ENCODE assay signal across 17 cellular contexts in genomic region chr6:131258010-131258652, GRCh38.
A peak's percentile ranks its signal among the peaks of the same experiment; 100 is the strongest.
DNase-seq lines count a peak whose midpoint lies in the region; ATAC-seq, FAIRE-seq and TF ChIP-seq lines count a peak whose summit lies in the region.
"Had no signal": no experiment of that assay in that cellular context is flagged by ENCODE, and none has a peak within 500 bp of the region (broad histone marks: within the 10 kb centered on the region; RNA-seq: fewer than 3 reads in every experiment).

No MANE protein-coding gene starts in this region.

- H3K27ac ChIP-seq in HepG2 (ENCODE audit: extremely low read length, insufficient read depth, low read length) (no peak overlapping the region), right lobe of liver (no peak overlapping the region), transverse colon (peak overlapping the region; percentile 6 to 56 (median 48))
- H3K27ac ChIP-seq: coronary artery, KMS-11, RWPE1 had no signal

- peaks cover 3% of the 10 kb centered on the region for H3K36me3 Mint-ChIP-seq in T-helper 17 cell (ENCODE audit: low read depth)

- no peak for ATAC-seq in HepG2
- ATAC-seq in right lobe of liver, result no peak
- ATAC-seq in T-helper 17 cell, result no peak
- no peak for ATAC-seq in GM18502 (IDR thresholded peaks at IDR 0.05; ENCODE audit: poor library complexity, unreplicated experiment)
- no peak for ATAC-seq in GM18870 (IDR thresholded peaks at IDR 0.05; ENCODE audit: unreplicated experiment)
- no peak for ATAC-seq in left lobe of liver

- no peak overlapping the region for H3K4me3 Mint-ChIP-seq in T-helper 17 cell

- H3K27ac Mint-ChIP-seq in T-helper 17 cell, result peak overlapping the region; percentile 51

- H3K4me1 Mint-ChIP-seq in T-helper 17 cell, result peaks cover 11% of the 10 kb centered on the region

- no peak overlapping the region for H3K9ac ChIP-seq in HepG2 (ENCODE audit: insufficient read depth, low read depth, low read length)
- H3K9ac ChIP-seq: KMS-11 had no signal

- no TSS peak for BruUV-seq in HepG2 (replicated peaks; lab: Mats Ljungman, UMichigan)

- TF ChIP-seq CTCF in HepG2 (CRISPR knock-in tag; IDR thresholded peaks at IDR 0.05), result no peak
- TF ChIP-seq CTCF in right lobe of liver (IDR thresholded peaks at IDR 0.05), result no peak
- no peak for TF ChIP-seq CTCF in transverse colon (IDR thresholded peaks at IDR 0.05)

- TF ChIP-seq EP300 in HepG2 (IDR thresholded peaks at IDR 0.05; ENCODE audit: low read depth in 2 of 2, low read length in 2 of 2) (no peak), HepG2 (CRISPR knock-in tag; IDR thresholded peaks at IDR 0.05; ENCODE audit: borderline replicate concordance) (no peak), transverse colon (IDR thresholded peaks at IDR 0.05; ENCODE audit: low read depth) (no peak)

- FAIRE-seq in HepG2 (lab: Jason Lieb, UNC), result no peak
- FAIRE-seq: frontal cortex, TTC549 had no signal

- H3K4me1 ChIP-seq in HepG2 (ENCODE audit: insufficient read depth, low read length) (peaks cover 23% of the 10 kb centered on the region), right lobe of liver (no peaks in the 10 kb centered on the region), transverse colon (peaks cover 0 to 26% (median 7%) of the 10 kb centered on the region in 4 donors)

- no peak for TF ChIP-seq POLR2A in HepG2 (IDR thresholded peaks at IDR 0.05; ENCODE audit: insufficient read depth in 1 of 2, low read depth in 2 of 2, low read length in 2 of 2)
- no peak for TF ChIP-seq POLR2A in right lobe of liver (IDR thresholded peaks at IDR 0.05)
- TF ChIP-seq POLR2A in transverse colon (IDR thresholded peaks at IDR 0.05), result no peak

- POLR2A ChIA-PET in HepG2 (lab: Yijun Ruan, JAX), result no interaction called here

- no peak for DNase-seq in HepG2 (ENCODE audit: low spot score)
- no peak for DNase-seq in right lobe of liver
- DNase-seq in T-helper 17 cell, result no peak
- DNase-seq in kidney tubule cell (ENCODE audit: low spot score), result peak; percentile 84
- no peak for DNase-seq in transverse colon
- no peak for DNase-seq in left lobe of liver (ENCODE audit: low spot score)
- DNase-seq: activated naive CD4-positive, alpha-beta T cell treated with Interleukin-2 at 50 U/mL for 16 hours; NCI-H1417 treated with DMSO at 0.1 percent for 48 hours; NK-92 treated with Interleukin-12 subunit alpha and Interleukin-12 subunit beta, amount 100 ng/mL, for 24 hours; stimulated activated CD4-positive, alpha-beta T cell treated with anti-CD3 and anti-CD28 coated beads, Interleukin-2, amount 100 ng/mL, for 48 hours had no signal

- intact Hi-C loops in HepG2 (cut with micrococcal nuclease; ENCODE audit: unreplicated experiment), result no loop called here
- intact Hi-C loops in right lobe of liver (cut with DNase I), result no loop called here
- intact Hi-C loops in transverse colon (cut with DNase I; ENCODE audit: low total_unique reads), result no loop called here

- no peak overlapping the region for H2AFZ ChIP-seq in HepG2 (ENCODE audit: low read length)

- 74% methylated on average over 2 of the region's 2 CpGs for WGBS in HepG2 (ENCODE audit: low lambda C conversion rate)
- 75% methylated on average over 2 of the region's 2 CpGs for WGBS in right lobe of liver (ENCODE audit: insufficient coverage, low coverage, low lambda C conversion rate, missing lambda C conversion rate)
- WGBS in transverse colon (ENCODE audit: low coverage in 1 of 2), 2 donors, result 51 to 63% methylated on average over 2 of the region's 2 CpGs

- no peaks in the 10 kb centered on the region for H4K20me1 ChIP-seq in HepG2 (ENCODE audit: insufficient read depth, low read length)

- no peak overlapping the region for H3K4me2 ChIP-seq in HepG2 (ENCODE audit: low read depth, low read length)
- H3K4me2 ChIP-seq: KMS-11 had no signal

- H3K27me3 ChIP-seq in HepG2 (ENCODE audit: control insufficient read depth in 1 of 2, insufficient read depth in 2 of 2, low read length in 2 of 2), result no peaks in the 10 kb centered on the region
- H3K27me3 ChIP-seq in right lobe of liver, result no peaks in the 10 kb centered on the region
- no peaks in the 10 kb centered on the region for H3K27me3 ChIP-seq in transverse colon

- in situ Hi-C loops in HepG2 (cut with HindIII; ENCODE audit: extremely low pct_ligation_motif_present, low pct_unique_long_range_greater_than_20kb) (no loop called here), transverse colon (cut with MboI; ENCODE audit: low pct_ligation_motif_present in 1 of 4, low pct_unique_long_range_greater_than_20kb in 1 of 4, low sequenced_read_pairs in 3 of 4) (no loop called here)

- no peaks in the 10 kb centered on the region for H3K27me3 Mint-ChIP-seq in T-helper 17 cell

- CTCF ChIA-PET in HepG2 (lab: Yijun Ruan, JAX; ENCODE audit: low intra/inter-chr PET ratio, low total read pairs), result no interaction called here

- TF ChIP-seq RAD21 in HepG2 (CRISPR knock-in tag; IDR thresholded peaks at IDR 0.05), result no peak

- H3K4me3 ChIP-seq in HepG2 (replicated peaks in 1 of 3; ENCODE audit: insufficient read depth in 1 of 3, low read depth in 2 of 3, low read length in 3 of 3), result no peak overlapping the region
- no peak overlapping the region for H3K4me3 ChIP-seq in right lobe of liver
- no peak overlapping the region for H3K4me3 ChIP-seq in transverse colon
- H3K4me3 ChIP-seq: coronary artery had no signal

- H3K36me3 ChIP-seq in HepG2 (replicated peaks in 1 of 2; ENCODE audit: control insufficient read depth in 1 of 2, insufficient read depth in 2 of 2, low read length in 2 of 2) (no peaks in the 10 kb centered on the region), right lobe of liver (no peaks in the 10 kb centered on the region), transverse colon (no peaks in the 10 kb centered on the region)

- H3K79me2 ChIP-seq in HepG2 (ENCODE audit: insufficient read depth, low read length), result no peaks in the 10 kb centered on the region

- no peaks in the 10 kb centered on the region for H3K9me3 ChIP-seq in HepG2 (ENCODE audit: low read length)
- no peaks in the 10 kb centered on the region for H3K9me3 ChIP-seq in right lobe of liver
- no peaks in the 10 kb centered on the region for H3K9me3 ChIP-seq in T-helper 17 cell (ENCODE audit: control insufficient read depth, low read length, poor library complexity, severe bottlenecking)
- H3K9me3 ChIP-seq in transverse colon, result no peaks in the 10 kb centered on the region

TF ChIP-seq in HepG2, 621 proteins besides CTCF, POLR2A, EP300 and RAD21:
- TF ChIP-seq GZF1 (CRISPR knock-in tag; IDR thresholded peaks at IDR 0.05) (no peak), U2AF2 (IDR thresholded peaks at IDR 0.05; ENCODE audit: low read depth, low read length) (no peak), PAF1 (CRISPR knock-in tag; IDR thresholded peaks at IDR 0.05) (no peak), MNT (IDR thresholded peaks at IDR 0.05) (0 out of 2 replicates have a peak, but pooled peaks have one; percentile 27), ZNF800 (CRISPR knock-in tag; IDR thresholded peaks at IDR 0.05) (no peak), TBX3 (IDR thresholded peaks at IDR 0.05; ENCODE audit: borderline replicate concordance) (no peak), HIC2 (CRISPR knock-in tag; IDR thresholded peaks at IDR 0.05; ENCODE audit: low read depth) (no peak), KLF6 (CRISPR knock-in tag; IDR thresholded peaks at IDR 0.05) (no peak)
TF ChIP-seq in HepG2: peak in this region for 1.

Comparison
In these comparisons a context has a peak if more than half of its experiments do, and no peak if none do; other contexts are left out.
1. H3K27ac ChIP-seq: peak in transverse colon (4 of 4); none in HepG2 (single experiment) and right lobe of liver (0 of 3).